ENCODE assay signal across 9 cellular contexts in the genomic region with DNA sequence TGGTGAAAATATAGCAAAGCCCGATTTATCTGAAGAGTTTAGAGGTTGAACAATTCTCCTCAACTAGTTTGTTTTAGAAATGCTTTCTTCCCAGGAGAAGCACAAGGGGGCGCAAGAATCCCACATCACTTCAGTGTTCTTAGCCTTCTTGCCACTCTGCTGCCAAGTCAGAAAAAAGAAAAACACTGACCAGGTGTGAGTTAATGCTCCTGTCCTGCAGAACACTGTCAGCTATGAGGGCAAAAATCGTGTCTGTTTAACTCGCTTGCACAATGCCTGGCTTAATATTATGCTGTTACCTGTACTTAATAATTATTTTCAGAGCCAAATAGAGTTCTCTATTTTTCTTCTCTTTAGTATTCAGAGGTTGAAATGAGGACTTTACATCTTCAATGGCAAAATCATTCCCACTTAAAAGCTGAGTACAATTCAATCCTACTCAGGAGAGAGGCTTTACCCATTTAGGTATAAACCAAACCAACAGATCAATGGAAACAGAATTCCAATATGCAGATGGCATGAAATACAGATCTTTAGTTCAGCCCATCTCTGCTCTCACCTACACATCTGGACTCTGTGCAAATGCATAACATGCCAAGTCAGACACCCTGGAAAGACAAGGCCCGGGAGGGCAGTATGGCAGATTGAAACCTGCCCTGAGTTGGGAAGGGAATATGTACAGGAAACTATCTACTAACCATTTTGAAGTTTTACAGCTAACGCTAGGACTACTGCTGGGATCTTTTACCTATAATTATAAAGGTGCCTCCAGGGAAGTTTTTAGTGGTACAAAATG.
DNase-seq lines count a peak whose midpoint lies in the region; ATAC-seq and TF ChIP-seq lines count a peak whose summit lies in the region.
"Had no signal": no experiment of that assay in that cellular context is flagged by ENCODE, and none has a peak within 500 bp of the region (broad histone marks: within the 10 kb centered on the region; RNA-seq: fewer than 3 reads in every experiment).

No MANE protein-coding gene starts in this region.

- TF ChIP-seq CTCF in WERI-Rb-1 (IDR thresholded peaks at IDR 0.05; ENCODE audit: low read depth, low read length) (peak; percentile 84), breast epithelium (IDR thresholded peaks at IDR 0.05) (peak; percentile 88 to 92 (median 90))

- peaks cover 0 to 9% of the 10 kb centered on the region in 2 donors for H3K4me1 ChIP-seq in breast epithelium

- H3K36me3 ChIP-seq in WERI-Rb-1 (peaks cover 15% of the 10 kb centered on the region), breast epithelium (peaks cover 3% of the 10 kb centered on the region)

- ATAC-seq in GM18519 (IDR thresholded peaks at IDR 0.05; ENCODE audit: low FRiP score, unreplicated experiment), result no peak

- DNase-seq in NCI-H1417 (lab: John Stamatoyannopoulos, UW), result peak; percentile 52 to 86 (median 76)
- DNase-seq in NCI-H1417 treated with DMSO at 0.1 percent for 48 hours (lab: John Stamatoyannopoulos, UW), result no peak
- peak; percentile 52 for DNase-seq in NCI-H2171 (lab: John Stamatoyannopoulos, UW)
- peak; percentile 86 for DNase-seq in WERI-Rb-1
- peak; percentile 67 to 70 for DNase-seq in breast epithelium (ENCODE audit: low spot score in 2 of 2)
- DNase-seq in iris pigment epithelial cell (ENCODE audit: low read depth), result peak; percentile 77
- DNase-seq in stimulated activated CD4-positive, alpha-beta T cell treated with anti-CD3 and anti-CD28 coated beads, Interleukin-2, amount 100 ng/mL, for 24 hours, result peak; percentile 69 to 77

- TF ChIP-seq POLR2A in breast epithelium (IDR thresholded peaks at IDR 0.05), result no peak

- H3K27ac ChIP-seq in WERI-Rb-1 (peak overlapping the region; percentile 90), breast epithelium (peak overlapping the region; percentile 41 to 71)
- H3K27ac ChIP-seq: BLaER1 had no signal

- H3K4me3 ChIP-seq in WERI-Rb-1 (ENCODE audit: low read depth, low read length) (no peak overlapping the region), breast epithelium (no peak overlapping the region)
- H3K4me3 ChIP-seq: BLaER1 had no signal

- intact Hi-C loops in breast epithelium (cut with DNase I; ENCODE audit: low total_unique reads), result no loop called here

- no peaks in the 10 kb centered on the region for H3K27me3 ChIP-seq in WERI-Rb-1 (ENCODE audit: insufficient read depth, low read depth, severe bottlenecking)
- no peaks in the 10 kb centered on the region for H3K27me3 ChIP-seq in breast epithelium
- H3K27me3 ChIP-seq: BLaER1 had no signal

- H3K9me3 ChIP-seq in WERI-Rb-1 (ENCODE audit: severe bottlenecking) (no peaks in the 10 kb centered on the region), breast epithelium (no peaks in the 10 kb centered on the region)
- H3K9me3 ChIP-seq: BLaER1 had no signal
